9 cellular contexts compared by ENCODE assay signal in the genomic region with DNA sequence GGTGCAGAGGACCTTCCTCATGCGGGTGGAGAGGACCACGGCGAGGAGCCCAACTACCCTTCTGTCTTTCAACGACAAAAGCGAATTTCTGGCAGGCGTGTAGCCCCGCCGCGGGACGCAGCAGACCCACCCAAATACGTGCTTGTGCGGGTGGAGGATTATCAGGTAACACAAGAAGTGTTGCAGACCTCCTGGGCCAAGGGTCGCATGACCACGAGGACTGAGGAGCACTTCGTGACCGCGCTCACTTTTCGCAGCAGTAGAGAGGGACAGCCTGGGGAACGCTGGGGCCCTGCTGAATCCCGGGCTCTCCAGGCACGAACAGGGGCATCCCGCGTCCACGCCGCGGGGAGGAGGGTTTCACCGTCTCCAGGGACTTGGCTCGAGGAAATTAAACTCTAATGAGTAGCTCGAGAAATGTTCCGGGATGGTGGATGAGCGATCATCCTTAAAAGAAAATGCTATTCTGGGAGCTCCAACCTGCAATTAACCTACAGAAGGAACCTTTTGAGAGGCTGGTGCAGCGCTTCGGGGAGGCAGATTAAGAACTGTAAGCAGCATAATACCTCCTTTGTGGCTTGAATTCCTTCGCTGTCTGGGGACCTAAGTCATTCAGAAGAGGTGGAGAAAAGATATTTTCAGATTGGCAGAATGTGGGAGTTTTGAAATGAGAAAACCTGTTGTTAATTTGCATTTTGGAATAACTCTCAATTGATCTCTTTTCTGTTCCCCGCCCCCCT. TPM values are rescaled to one million over a fixed set of nuclear protein-coding genes. Genes with fewer than 3 reads are reported as not detected.
A peak's percentile ranks its signal among the peaks of the same experiment; 100 is the strongest.
DNase-seq lines count a peak whose midpoint lies in the region; ATAC-seq and TF ChIP-seq lines count a peak whose summit lies in the region.
"Had no signal": no experiment of that assay in that cellular context is flagged by ENCODE, and none has a peak within 500 bp of the region (broad histone marks: within the 10 kb centered on the region; RNA-seq: fewer than 3 reads in every experiment).

No MANE protein-coding gene starts in this region.

- H3K27ac Mint-ChIP-seq in T-helper 1 cell treated with Interleukin-12 subunit alpha and Interleukin-12 subunit beta and Interleukin-4 antibody, amounts not matched to agents 30 μg/mL and 1 μg/mL, for 36 hours: no peak overlapping the region

- peak; percentile 42 for ATAC-seq in GM19328 (IDR thresholded peaks at IDR 0.05; ENCODE audit: unreplicated experiment)
- peak; percentile 41 for ATAC-seq in HG03175 (IDR thresholded peaks at IDR 0.05; ENCODE audit: unreplicated experiment)
- peak; percentile 14 for ATAC-seq in esophagus mucosa

- H3K9me3 Mint-ChIP-seq in T-helper 1 cell treated with Interleukin-12 subunit alpha and Interleukin-12 subunit beta and Interleukin-4 antibody, amounts not matched to agents 30 μg/mL and 1 μg/mL, for 36 hours: no peaks in the 10 kb centered on the region

- H3K9me2 ChIP-seq in neural cell (ENCODE audit: insufficient read depth, low read length): no peaks in the 10 kb centered on the region

- H3K4me1 Mint-ChIP-seq in T-helper 1 cell treated with Interleukin-12 subunit alpha and Interleukin-12 subunit beta and Interleukin-4 antibody, amounts not matched to agents 30 μg/mL and 1 μg/mL, for 36 hours (ENCODE audit: low read depth): peaks cover 21% of the 10 kb centered on the region

- H3K9me3 ChIP-seq in neural cell (ENCODE audit: low read length): no peaks in the 10 kb centered on the region

- no peaks in the 10 kb centered on the region for H4K20me1 ChIP-seq in neural cell (ENCODE audit: insufficient read depth)

- intact Hi-C loops in posterior vena cava (cut with DNase I): no loop called here

- no peak for TF ChIP-seq RAD21 in neural cell (conservative IDR thresholded peaks at IDR 0.05)

- H3K9ac ChIP-seq in neural cell (ENCODE audit: low read length): no peak overlapping the region

- H3K27me3 ChIP-seq in neural cell (ENCODE audit: insufficient read depth, low read depth, low read length): peaks cover 31% of the 10 kb centered on the region

- H3K4me3 Mint-ChIP-seq in T-helper 1 cell treated with Interleukin-12 subunit alpha and Interleukin-12 subunit beta and Interleukin-4 antibody, amounts not matched to agents 30 μg/mL and 1 μg/mL, for 36 hours: peak overlapping the region; percentile 83

- peaks cover 52% of the 10 kb centered on the region for H3K27me3 Mint-ChIP-seq in T-helper 1 cell treated with Interleukin-12 subunit alpha and Interleukin-12 subunit beta and Interleukin-4 antibody, amounts not matched to agents 30 μg/mL and 1 μg/mL, for 36 hours (ENCODE audit: low read depth)

- no peak overlapping the region for H2AFZ ChIP-seq in neural cell (ENCODE audit: low read depth, low read length)

- peaks cover 4% of the 10 kb centered on the region for H3F3A ChIP-seq in neural cell (ENCODE audit: insufficient read depth, low read length, poor library complexity, severe bottlenecking)

- peak; percentile 45 for DNase-seq in COLO668 (lab: John Stamatoyannopoulos, UW; ENCODE audit: unreplicated experiment)
- no peak for DNase-seq in posterior vena cava (ENCODE audit: low spot score)
- no peak for DNase-seq in stimulated activated CD4-positive, alpha-beta T cell treated with anti-CD3 and anti-CD28 coated beads, Interleukin-1b, Interleukin-23, amount 100 ng/mL, for 48 hours

- H3K79me2 ChIP-seq in neural cell (replicated peaks; ENCODE audit: insufficient read depth, low read length): no peaks in the 10 kb centered on the region

- H3K4me3 ChIP-seq in neural cell (ENCODE audit: low read length): peak overlapping the region; percentile 66

- TF ChIP-seq EP300 in neural cell (conservative IDR thresholded peaks at IDR 0.05; ENCODE audit: poor library complexity, severe bottlenecking): no peak

- no peaks in the 10 kb centered on the region for H3K36me3 Mint-ChIP-seq in T-helper 1 cell treated with Interleukin-12 subunit alpha and Interleukin-12 subunit beta and Interleukin-4 antibody, amounts not matched to agents 30 μg/mL and 1 μg/mL, for 36 hours (ENCODE audit: low read depth)

- H3K36me3 ChIP-seq in neural cell (ENCODE audit: insufficient read depth, low read length): no peaks in the 10 kb centered on the region

- TF ChIP-seq CTCF in neural cell (IDR thresholded peaks at IDR 0.05; ENCODE audit: poor library complexity, severe bottlenecking): no peak

- H3K27ac ChIP-seq in neural cell (ENCODE audit: low read length): no peak overlapping the region

- H3K4me2 ChIP-seq in neural cell (ENCODE audit: low read length): peak overlapping the region; percentile 83

TF ChIP-seq in neural cell, 6 proteins besides CTCF, POLR2A, EP300 and RAD21:
- TF ChIP-seq TAF1 (IDR thresholded peaks at IDR 0.05; ENCODE audit: low read depth): no peak
- peak; percentile 5 for TF ChIP-seq POLR2AphosphoS5 (IDR thresholded peaks at IDR 0.05)

RNA-seq across cellular contexts. Expression of a gene that starts 0.8 kb away (rescaled TPM):
- total RNA-seq in esophagus mucosa (9.3 TPM), posterior vena cava (1 to 10 TPM; 1.6 to 1.7 TPM)
- polyA plus RNA-seq in neural cell: not detected in 2 replicates
- polyA minus RNA-seq in neural cell: not detected in 2 replicates

RNA-seq across cellular contexts. Expression of a gene that starts 51.6 kb away (rescaled TPM):
- not detected for total RNA-seq in esophagus mucosa
- polyA plus RNA-seq in neural cell: not detected in 2 replicates
- polyA minus RNA-seq in neural cell: not detected in 2 replicates
- total RNA-seq in posterior vena cava: not detected
- total RNA-seq: pulmonary artery endothelial cell had no signal
